Comparison of ENCODE assay signal across 19 cellular contexts in genomic region chr15:93478922-93479321, GRCh38.
DNase-seq lines count a peak whose midpoint lies in the region; ATAC-seq and TF ChIP-seq lines count a peak whose summit lies in the region.
"Had no signal": no experiment of that assay in that cellular context is flagged by ENCODE, and none has a peak within 500 bp of the region (broad histone marks: within the 10 kb centered on the region; RNA-seq: fewer than 3 reads in every experiment).

No MANE protein-coding gene starts in this region.

- no peak for TF ChIP-seq POLR2A in stomach (IDR thresholded peaks at IDR 0.05)

- DNase-seq in NCI-H748 (lab: John Stamatoyannopoulos, UW; ENCODE audit: unreplicated experiment), result peak; percentile 23
- no peak for DNase-seq in NCI-H748 treated with DMSO at 0.1 percent for 48 hours (lab: John Stamatoyannopoulos, UW)
- DNase-seq in RWPE2 (ENCODE audit: low spot score), result no peak
- DNase-seq in kidney tubule cell (ENCODE audit: low spot score), result peak; percentile 72
- DNase-seq in stomach, result peak; percentile 31
- DNase-seq in NCI-H1436 (lab: John Stamatoyannopoulos, UW), result no peak
- DNase-seq in mucosa of descending colon, result no peak
- DNase-seq: H7, Karpas-422, MM.1S, NCI-H1105, NCI-H2029, NCI-H2227 treated with DMSO at 0.1 percent for 48 hours, NCI-H69, SHP77 treated with DMSO at 0.1 percent for 48 hours had no signal

- no peak overlapping the region for H3K4me3 ChIP-seq in RWPE2 (ENCODE audit: severe bottlenecking)
- H3K4me3 ChIP-seq in stomach, result no peak overlapping the region
- H3K4me3 ChIP-seq in mucosa of descending colon, result no peak overlapping the region
- H3K4me3 ChIP-seq: A549 had no signal

- H3K27me3 ChIP-seq in RWPE2 (ENCODE audit: insufficient read depth, poor library complexity, severe bottlenecking) (no peaks in the 10 kb centered on the region), stomach (no peaks in the 10 kb centered on the region)

- ATAC-seq in RWPE2 (ENCODE audit: low read depth), result peak; percentile 24; the same call in 1 of the 3 replicates
- no peak for ATAC-seq in HG02981 (IDR thresholded peaks at IDR 0.05; ENCODE audit: unreplicated experiment)
- ATAC-seq in mucosa of descending colon, result no peak
- ATAC-seq: A549, Panc1 had no signal

- H3K36me3 ChIP-seq in RWPE2 (ENCODE audit: low read depth) (no peaks in the 10 kb centered on the region), stomach (no peaks in the 10 kb centered on the region), mucosa of descending colon (ENCODE audit: low read depth) (no peaks in the 10 kb centered on the region)

- no peak overlapping the region for H3K27ac ChIP-seq in RWPE2 (ENCODE audit: poor library complexity, severe bottlenecking)
- H3K27ac ChIP-seq in stomach, result no peak overlapping the region
- H3K27ac ChIP-seq: A549, C4-2B had no signal

- no peak for TF ChIP-seq CTCF in RWPE2 (IDR thresholded peaks at IDR 0.05; ENCODE audit: poor library complexity, severe bottlenecking)
- TF ChIP-seq CTCF in stomach (IDR thresholded peaks at IDR 0.05), result no peak
- no peak for TF ChIP-seq CTCF in mucosa of descending colon (IDR thresholded peaks at IDR 0.05)

- no peaks in the 10 kb centered on the region for H3K9me3 ChIP-seq in RWPE2 (ENCODE audit: severe bottlenecking)
- no peaks in the 10 kb centered on the region for H3K9me3 ChIP-seq in stomach
- H3K9me3 ChIP-seq in mucosa of descending colon, result no peaks in the 10 kb centered on the region
- H3K9me3 ChIP-seq: A549 had no signal

- 49 to 74% (median 55%) methylated on average over 5 of the region's 5 CpGs for WGBS in stomach, 5 donors

- TF ChIP-seq EP300 in stomach (IDR thresholded peaks at IDR 0.05), result no peak

- intact Hi-C loops in stomach (cut with DNase I; ENCODE audit: low total_unique reads) (no loop called here), mucosa of descending colon (cut with DNase I, micrococcal nuclease) (no loop called here)

- H3K4me1 ChIP-seq in RWPE2 (ENCODE audit: insufficient read depth, poor library complexity, severe bottlenecking), result no peaks in the 10 kb centered on the region
- H3K4me1 ChIP-seq in stomach, result peaks cover 0 to 11% (median 9%) of the 10 kb centered on the region in 4 donors
- no peaks in the 10 kb centered on the region for H3K4me1 ChIP-seq in mucosa of descending colon (ENCODE audit: low read depth)
- H3K4me1 ChIP-seq: A549 had no signal

Comparison
In these comparisons a context has a peak if more than half of its experiments do, and no peak if none do; other contexts are left out.
1. DNase-seq: peak in NCI-H748 (single experiment), kidney tubule cell (single experiment) and stomach (single experiment); none in NCI-H748 treated with DMSO at 0.1 percent for 48 hours (single experiment), RWPE2 (single experiment), NCI-H1436 (single experiment) and mucosa of descending colon (0 of 3).